ENCODE assay signal across 8 cellular contexts in the genomic region with DNA sequence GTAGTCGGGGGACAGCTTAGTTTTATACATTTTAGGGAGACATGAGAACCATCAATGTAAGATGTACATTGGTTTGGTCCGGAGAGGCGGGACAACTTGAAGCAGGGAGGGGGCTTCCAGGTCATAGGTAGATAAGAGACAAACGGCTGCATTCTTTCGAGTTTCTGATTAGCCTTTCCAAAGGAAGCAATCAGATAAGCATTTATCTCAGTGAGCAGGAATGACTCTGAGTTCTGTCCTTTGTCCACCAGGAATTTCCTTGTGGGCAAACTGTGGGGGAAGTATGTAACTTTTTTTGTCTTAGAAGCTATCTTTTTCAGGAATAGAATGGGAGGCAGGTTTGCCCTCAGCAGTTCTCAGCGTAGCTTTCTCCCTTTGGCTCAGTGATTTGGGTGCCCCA. TPM values are rescaled to one million over a fixed set of nuclear protein-coding genes. Genes with fewer than 3 reads are reported as not detected.
DNase-seq lines count a peak whose midpoint lies in the region; ATAC-seq and TF ChIP-seq lines count a peak whose summit lies in the region.
"Had no signal": no experiment of that assay in that cellular context is flagged by ENCODE, and none has a peak within 500 bp of the region (broad histone marks: within the 10 kb centered on the region; RNA-seq: fewer than 3 reads in every experiment).

No MANE protein-coding gene starts in this region.

- POLR2A ChIA-PET in PC-3 (lab: Charles Lee; ENCODE audit: unreplicated experiment) = interaction anchor here (0.5 to 0.6 kb wide), 2 partner anchors 138 to 594 kb away, joined by 5 to 10 read pairs; no protein-coding TSS in a partner anchor

- peak overlapping the region; percentile 99 for H3K4me3 Mint-ChIP-seq in endothelial cell (ENCODE audit: unreplicated experiment)

- H3K9ac ChIP-seq in PC-3 (ENCODE audit: low read length) (peak overlapping the region; percentile 98), rectal smooth muscle tissue (ENCODE audit: low read length) (no peak overlapping the region)

- H2AFZ ChIP-seq in PC-3 (ENCODE audit: low read length) = no peak overlapping the region

- H3K4me3 ChIP-seq in GM08714 (ENCODE audit: low read length) (peak overlapping the region; percentile 96; the same call in 1 of the 2 replicates), PC-3 (ENCODE audit: low read length) (peak overlapping the region; percentile 100), rectal smooth muscle tissue (ENCODE audit: low read length) (peak overlapping the region; percentile 83)

- no peaks in the 10 kb centered on the region for H3K9me3 ChIP-seq in PC-3 (ENCODE audit: low read length)

- H3K27me3 ChIP-seq in PC-3 (ENCODE audit: low read length) = no peaks in the 10 kb centered on the region
- H3K27me3 ChIP-seq in rectal smooth muscle tissue (ENCODE audit: control insufficient read depth, insufficient read depth, low read length) = no peaks in the 10 kb centered on the region

- DNase-seq in PC-3 (no peak), endothelial cell (ENCODE audit: low spot score) (no peak), OCI-M1 (lab: John Stamatoyannopoulos, UW) (no peak), foreskin melanocyte (no peak)
- no peak for DNase-seq in stimulated activated naive CD4-positive, alpha-beta T cell (lab: John Stamatoyannopoulos, UW)

- no peaks in the 10 kb centered on the region for H3K9me3 Mint-ChIP-seq in endothelial cell (ENCODE audit: unreplicated experiment)

- peaks cover 36% of the 10 kb centered on the region for H3K4me1 ChIP-seq in PC-3 (ENCODE audit: insufficient read depth, low read length)
- H3K4me1 ChIP-seq in rectal smooth muscle tissue (ENCODE audit: control insufficient read depth, insufficient read depth, low read length) = peaks cover 12% of the 10 kb centered on the region

- CTCF ChIA-PET in PC-3 (lab: Charles Lee) = interaction anchor here (0.7 to 1.3 kb wide), 4 partner anchors 16 to 242 kb away, joined by 3 to 6 read pairs (median 4); no protein-coding TSS in a partner anchor

- H3K36me3 Mint-ChIP-seq in endothelial cell (ENCODE audit: low read depth, unreplicated experiment) = peaks cover 33% of the 10 kb centered on the region

- no peak for TF ChIP-seq CTCF in PC-3 (conservative IDR thresholded peaks at IDR 0.05; ENCODE audit: low read depth, low read length)
- no peak for TF ChIP-seq CTCF in endothelial cell (IDR thresholded peaks at IDR 0.05; ENCODE audit: unreplicated experiment)

- ATAC-seq in PC-3 = no peak

- H3K27ac ChIP-seq in PC-3 (ENCODE audit: low read length) (no peak overlapping the region), rectal smooth muscle tissue (ENCODE audit: low read depth, low read length) (no peak overlapping the region)

- H3K27me3 Mint-ChIP-seq in endothelial cell (ENCODE audit: unreplicated experiment) = peaks cover 5% of the 10 kb centered on the region

- intact Hi-C loops in PC-3 (cut with micrococcal nuclease) = loop anchor here (2.0 kb wide), 1 partner anchor 32 kb away; no protein-coding TSS in a partner anchor

- peaks cover 41% of the 10 kb centered on the region for H3K4me1 Mint-ChIP-seq in endothelial cell (ENCODE audit: unreplicated experiment)

- no TSS peak for BruUV-seq in PC-3 (replicated peaks; lab: Mats Ljungman, UMichigan)

- H3K79me2 ChIP-seq in PC-3 (ENCODE audit: low read length) = peaks cover 62% of the 10 kb centered on the region

- H3K4me2 ChIP-seq in PC-3 (ENCODE audit: low read length) = peak overlapping the region; percentile 97

- peak overlapping the region; percentile 98 for H3K27ac Mint-ChIP-seq in endothelial cell (ENCODE audit: unreplicated experiment)

- H3F3A ChIP-seq in PC-3 (ENCODE audit: low read length, unreplicated experiment) = no peaks in the 10 kb centered on the region

- H3K36me3 ChIP-seq in PC-3 (ENCODE audit: low read depth, low read length) (peaks cover 42% of the 10 kb centered on the region), rectal smooth muscle tissue (ENCODE audit: control insufficient read depth, insufficient read depth, low read length) (peaks cover 9% of the 10 kb centered on the region)

- peaks cover 54% of the 10 kb centered on the region for H4K20me1 ChIP-seq in PC-3 (ENCODE audit: low read length)

- no peaks in the 10 kb centered on the region for H3K9me2 ChIP-seq in PC-3 (replicated peaks; ENCODE audit: low read length)

RNA-seq across cellular contexts. Expression of a gene that starts 1.4 kb away (rescaled TPM):
- total RNA-seq in PC-3 (2014; rRNA removed) (30.0 and 34.0 TPM in 2 replicates), endothelial cell (ENCODE audit: unreplicated experiment) (62.1 TPM)

RNA-seq across cellular contexts. Expression of a gene that starts 21.2 kb away (rescaled TPM):
- not detected in 2 replicates for total RNA-seq in PC-3 (2014; rRNA removed)
- total RNA-seq in endothelial cell (ENCODE audit: unreplicated experiment) = not detected
- total RNA-seq: left lobe of liver had no signal

RNA-seq across cellular contexts. Expression of a gene that starts 39.7 kb away (rescaled TPM):
- total RNA-seq in PC-3 (2014; rRNA removed) = not detected in 2 replicates
- 3.3 TPM for total RNA-seq in endothelial cell (ENCODE audit: unreplicated experiment)
- total RNA-seq: left lobe of liver had no signal

RNA-seq across cellular contexts. Expression of a gene that starts 58.1 kb away (rescaled TPM):
- 75.6 and 92.0 TPM in 2 replicates for total RNA-seq in PC-3 (2014; rRNA removed)
- total RNA-seq in endothelial cell (ENCODE audit: unreplicated experiment) = 106 TPM
